ENCODE assay signal across 8 cellular contexts in the genomic region with DNA sequence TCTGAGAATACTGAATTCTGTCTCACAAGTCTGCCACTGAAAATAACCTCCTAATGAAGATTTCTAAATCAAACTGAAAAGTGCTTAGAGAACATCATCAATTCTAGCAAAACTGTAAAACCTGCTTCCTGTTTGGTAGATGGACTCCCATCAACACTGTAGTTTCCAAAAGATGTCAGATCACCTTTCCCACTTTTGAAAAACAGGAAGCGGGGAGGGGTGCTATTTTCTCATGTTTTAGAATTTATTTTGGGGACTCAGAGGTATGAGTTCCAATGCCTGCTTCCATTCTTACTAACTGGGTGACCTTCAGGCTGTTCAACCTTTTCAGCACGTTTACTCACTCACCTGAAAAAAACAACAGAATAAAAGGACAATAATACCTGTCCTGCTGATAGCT. TPM values are rescaled to one million over a fixed set of nuclear protein-coding genes. Genes with fewer than 3 reads are reported as not detected.
DNase-seq lines count a peak whose midpoint lies in the region; ATAC-seq and TF ChIP-seq lines count a peak whose summit lies in the region.
"Had no signal": no experiment of that assay in that cellular context is flagged by ENCODE, and none has a peak within 500 bp of the region (broad histone marks: within the 10 kb centered on the region; RNA-seq: fewer than 3 reads in every experiment).

No MANE protein-coding gene starts in this region.

- peaks cover 57% of the 10 kb centered on the region for H3K4me1 Mint-ChIP-seq in stimulated activated effector memory CD8-positive, alpha-beta T cell treated with anti-CD3 and anti-CD28 coated beads, Interleukin-12 subunit alpha, Interleukin-12 subunit beta, amount 100 ng/mL, for 72 hours

- H3K36me3 Mint-ChIP-seq in stimulated activated effector memory CD8-positive, alpha-beta T cell treated with anti-CD3 and anti-CD28 coated beads, Interleukin-12 subunit alpha, Interleukin-12 subunit beta, amount 100 ng/mL, for 72 hours = peaks cover 92% of the 10 kb centered on the region

- H3K4me3 ChIP-seq in HEK293 (ENCODE audit: low read depth, low read length) (peak overlapping the region; percentile 95), WI38 (ENCODE audit: low read depth, low read length) (peak overlapping the region; percentile 82), hepatocyte (peak overlapping the region; percentile 77)

- H3K4me3 Mint-ChIP-seq in stimulated activated effector memory CD8-positive, alpha-beta T cell treated with anti-CD3 and anti-CD28 coated beads, Interleukin-12 subunit alpha, Interleukin-12 subunit beta, amount 100 ng/mL, for 72 hours = peak overlapping the region; percentile 86

- H3K4me2 ChIP-seq in hepatocyte = peak overlapping the region; percentile 92

- peaks cover 60% of the 10 kb centered on the region for H3K79me2 ChIP-seq in hepatocyte

- H3K27ac ChIP-seq in HEK293 (ENCODE audit: extremely low read depth, low read depth, low read length) (no peak overlapping the region), hepatocyte (no peak overlapping the region)

- POLR2A ChIA-PET in HEK293 (lab: Yijun Ruan, JAX) = interaction anchor here (1.7 to 2.2 kb wide), 4 partner anchors 13 to 380 kb away, joined by 6 to 19 read pairs (median 10); a partner anchor contains a TSS

- H3K9me2 ChIP-seq in hepatocyte (replicated peaks; ENCODE audit: insufficient read depth) = no peaks in the 10 kb centered on the region

- H4K20me1 ChIP-seq in hepatocyte (ENCODE audit: insufficient read depth, poor library complexity, severe bottlenecking) = peaks cover 19% of the 10 kb centered on the region

- no peak for TF ChIP-seq CTCF in HEK293 (tag by site-specific recombination; IDR thresholded peaks at IDR 0.05)
- no peak for TF ChIP-seq CTCF in WI38 (IDR thresholded peaks at IDR 0.05; ENCODE audit: low read depth, low read length)
- TF ChIP-seq CTCF in hepatocyte (IDR thresholded peaks at IDR 0.05; ENCODE audit: poor library complexity) = no peak

- CTCF ChIA-PET in HEK293 (lab: Yijun Ruan, JAX) = interaction anchor here (1.1 kb wide), 1 partner anchor 425 kb away, joined by 3 read pairs; no protein-coding TSS in a partner anchor

- H2AFZ ChIP-seq in hepatocyte = no peak overlapping the region

- no peaks in the 10 kb centered on the region for H3K9me3 ChIP-seq in HEK293 (ENCODE audit: control insufficient read depth, insufficient read depth, low read depth, low read length)
- no peaks in the 10 kb centered on the region for H3K9me3 ChIP-seq in hepatocyte (ENCODE audit: low read depth)

- H3K27me3 ChIP-seq in hepatocyte = no peaks in the 10 kb centered on the region

- H3K4me1 ChIP-seq in HEK293 (ENCODE audit: control insufficient read depth, insufficient read depth, low read length) = peaks cover 7% of the 10 kb centered on the region; the same call in 1 of the 2 replicates
- peaks cover 27% of the 10 kb centered on the region for H3K4me1 ChIP-seq in hepatocyte (ENCODE audit: insufficient read depth)

- H3K36me3 ChIP-seq in HEK293 (ENCODE audit: control insufficient read depth in 2 of 2, insufficient read depth in 1 of 2, low read length in 2 of 2) (peaks cover 9 to 77% of the 10 kb centered on the region in 2 experiments), hepatocyte (replicated peaks; ENCODE audit: insufficient read depth, low read depth) (peaks cover under 1% of the 10 kb centered on the region)

- DNase-seq in hepatocyte (ENCODE audit: low spot score) = no peak
- no peak for DNase-seq in stimulated activated effector memory CD8-positive, alpha-beta T cell treated with anti-CD3 and anti-CD28 coated beads, Interleukin-12 subunit alpha, Interleukin-12 subunit beta, amount 100 ng/mL, for 72 hours (ENCODE audit: low spot score in 2 of 2)
- no peak for DNase-seq in NCI-H526 (lab: John Stamatoyannopoulos, UW)
- no peak for DNase-seq in NCI-H510A (lab: John Stamatoyannopoulos, UW)

- peak overlapping the region; percentile 92 for H3K27ac Mint-ChIP-seq in stimulated activated effector memory CD8-positive, alpha-beta T cell treated with anti-CD3 and anti-CD28 coated beads, Interleukin-12 subunit alpha, Interleukin-12 subunit beta, amount 100 ng/mL, for 72 hours

- WGBS in hepatocyte (ENCODE audit: low lambda C conversion rate, missing lambda C conversion rate) = 61% methylated on average over 2 of the region's 2 CpGs

- no peak for ATAC-seq in stimulated activated effector memory CD8-positive, alpha-beta T cell treated with anti-CD3 and anti-CD28 coated beads, Interleukin-12 subunit alpha, Interleukin-12 subunit beta, amount 100 ng/mL, for 72 hours
- no peak for ATAC-seq in HG02798 (IDR thresholded peaks at IDR 0.05; ENCODE audit: poor library complexity, unreplicated experiment)

- no peaks in the 10 kb centered on the region for H3K9me3 Mint-ChIP-seq in stimulated activated effector memory CD8-positive, alpha-beta T cell treated with anti-CD3 and anti-CD28 coated beads, Interleukin-12 subunit alpha, Interleukin-12 subunit beta, amount 100 ng/mL, for 72 hours

TF ChIP-seq in HEK293, 187 proteins besides CTCF, POLR2A, EP300 and RAD21 (continues in another document):
- TF ChIP-seq, protein P1, sequence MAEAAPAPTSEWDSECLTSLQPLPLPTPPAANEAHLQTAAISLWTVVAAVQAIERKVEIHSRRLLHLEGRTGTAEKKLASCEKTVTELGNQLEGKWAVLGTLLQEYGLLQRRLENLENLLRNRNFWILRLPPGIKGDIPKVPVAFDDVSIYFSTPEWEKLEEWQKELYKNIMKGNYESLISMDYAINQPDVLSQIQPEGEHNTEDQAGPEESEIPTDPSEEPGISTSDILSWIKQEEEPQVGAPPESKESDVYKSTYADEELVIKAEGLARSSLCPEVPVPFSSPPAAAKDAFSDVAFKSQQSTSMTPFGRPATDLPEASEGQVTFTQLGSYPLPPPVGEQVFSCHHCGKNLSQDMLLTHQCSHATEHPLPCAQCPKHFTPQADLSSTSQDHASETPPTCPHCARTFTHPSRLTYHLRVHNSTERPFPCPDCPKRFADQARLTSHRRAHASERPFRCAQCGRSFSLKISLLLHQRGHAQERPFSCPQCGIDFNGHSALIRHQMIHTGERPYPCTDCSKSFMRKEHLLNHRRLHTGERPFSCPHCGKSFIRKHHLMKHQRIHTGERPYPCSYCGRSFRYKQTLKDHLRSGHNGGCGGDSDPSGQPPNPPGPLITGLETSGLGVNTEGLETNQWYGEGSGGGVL (tag by site-specific recombination; IDR thresholded peaks at IDR 0.05) = no peak
- TF ChIP-seq ZNF791 (tag by site-specific recombination; IDR thresholded peaks at IDR 0.05) (no peak), ZNF394 (tag by site-specific recombination; IDR thresholded peaks at IDR 0.05; ENCODE audit: borderline replicate concordance) (no peak), ZNF510 (tag by site-specific recombination; IDR thresholded peaks at IDR 0.05; ENCODE audit: insufficient replicate concordance) (no peak), ZNF366 (tag by site-specific recombination; conservative IDR thresholded peaks at IDR 0.05) (no peak), WT1 (tag by site-specific recombination; IDR thresholded peaks at IDR 0.05) (no peak)
- TF ChIP-seq, protein P2, sequence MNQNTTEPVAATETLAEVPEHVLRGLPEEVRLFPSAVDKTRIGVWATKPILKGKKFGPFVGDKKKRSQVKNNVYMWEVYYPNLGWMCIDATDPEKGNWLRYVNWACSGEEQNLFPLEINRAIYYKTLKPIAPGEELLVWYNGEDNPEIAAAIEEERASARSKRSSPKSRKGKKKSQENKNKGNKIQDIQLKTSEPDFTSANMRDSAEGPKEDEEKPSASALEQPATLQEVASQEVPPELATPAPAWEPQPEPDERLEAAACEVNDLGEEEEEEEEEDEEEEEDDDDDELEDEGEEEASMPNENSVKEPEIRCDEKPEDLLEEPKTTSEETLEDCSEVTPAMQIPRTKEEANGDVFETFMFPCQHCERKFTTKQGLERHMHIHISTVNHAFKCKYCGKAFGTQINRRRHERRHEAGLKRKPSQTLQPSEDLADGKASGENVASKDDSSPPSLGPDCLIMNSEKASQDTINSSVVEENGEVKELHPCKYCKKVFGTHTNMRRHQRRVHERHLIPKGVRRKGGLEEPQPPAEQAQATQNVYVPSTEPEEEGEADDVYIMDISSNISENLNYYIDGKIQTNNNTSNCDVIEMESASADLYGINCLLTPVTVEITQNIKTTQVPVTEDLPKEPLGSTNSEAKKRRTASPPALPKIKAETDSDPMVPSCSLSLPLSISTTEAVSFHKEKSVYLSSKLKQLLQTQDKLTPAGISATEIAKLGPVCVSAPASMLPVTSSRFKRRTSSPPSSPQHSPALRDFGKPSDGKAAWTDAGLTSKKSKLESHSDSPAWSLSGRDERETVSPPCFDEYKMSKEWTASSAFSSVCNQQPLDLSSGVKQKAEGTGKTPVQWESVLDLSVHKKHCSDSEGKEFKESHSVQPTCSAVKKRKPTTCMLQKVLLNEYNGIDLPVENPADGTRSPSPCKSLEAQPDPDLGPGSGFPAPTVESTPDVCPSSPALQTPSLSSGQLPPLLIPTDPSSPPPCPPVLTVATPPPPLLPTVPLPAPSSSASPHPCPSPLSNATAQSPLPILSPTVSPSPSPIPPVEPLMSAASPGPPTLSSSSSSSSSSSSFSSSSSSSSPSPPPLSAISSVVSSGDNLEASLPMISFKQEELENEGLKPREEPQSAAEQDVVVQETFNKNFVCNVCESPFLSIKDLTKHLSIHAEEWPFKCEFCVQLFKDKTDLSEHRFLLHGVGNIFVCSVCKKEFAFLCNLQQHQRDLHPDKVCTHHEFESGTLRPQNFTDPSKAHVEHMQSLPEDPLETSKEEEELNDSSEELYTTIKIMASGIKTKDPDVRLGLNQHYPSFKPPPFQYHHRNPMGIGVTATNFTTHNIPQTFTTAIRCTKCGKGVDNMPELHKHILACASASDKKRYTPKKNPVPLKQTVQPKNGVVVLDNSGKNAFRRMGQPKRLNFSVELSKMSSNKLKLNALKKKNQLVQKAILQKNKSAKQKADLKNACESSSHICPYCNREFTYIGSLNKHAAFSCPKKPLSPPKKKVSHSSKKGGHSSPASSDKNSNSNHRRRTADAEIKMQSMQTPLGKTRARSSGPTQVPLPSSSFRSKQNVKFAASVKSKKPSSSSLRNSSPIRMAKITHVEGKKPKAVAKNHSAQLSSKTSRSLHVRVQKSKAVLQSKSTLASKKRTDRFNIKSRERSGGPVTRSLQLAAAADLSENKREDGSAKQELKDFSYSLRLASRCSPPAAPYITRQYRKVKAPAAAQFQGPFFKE (tag by site-specific recombination; IDR thresholded peaks at IDR 0.05; ENCODE audit: borderline replicate concordance) = no peak

RNA-seq across cellular contexts. Expression of a gene that starts 1.2 kb away (rescaled TPM):
- 32.2 and 32.9 TPM in 2 replicates for total RNA-seq in hepatocyte
- polyA plus RNA-seq in hepatocyte = 217 and 227 TPM in 2 replicates

RNA-seq across cellular contexts. Expression of a gene that starts 11.7 kb away (rescaled TPM):
- total RNA-seq in hepatocyte = 70.3 and 75.7 TPM in 2 replicates
- polyA plus RNA-seq in hepatocyte = 33.0 and 38.2 TPM in 2 replicates

RNA-seq across cellular contexts. Expression of a gene that starts 11.7 kb away (rescaled TPM):
- total RNA-seq in hepatocyte = 0.04 and 0.10 TPM in 2 replicates
- 0.05 TPM in 1 of 2 replicates, not detected in the other for polyA plus RNA-seq in hepatocyte
- total RNA-seq: T-helper 1 cell treated with Interleukin-12 subunit alpha and Interleukin-12 subunit beta and Interleukin-4 antibody, amounts not matched to agents 30 ng/mL and 1 ng/mL, for 36 hours had no signal

RNA-seq across cellular contexts. Expression of a gene that starts 23.9 kb away (rescaled TPM):
- 123 and 161 TPM in 2 replicates for total RNA-seq in hepatocyte
- polyA plus RNA-seq in hepatocyte = 5.0 and 7.1 TPM in 2 replicates

RNA-seq across cellular contexts. Expression of a gene that starts 49.9 kb away (rescaled TPM):
- 41.7 and 48.3 TPM in 2 replicates for total RNA-seq in hepatocyte
- polyA plus RNA-seq in hepatocyte = 64.0 and 77.7 TPM in 2 replicates
